In genomic region chr17:82338858-82339633, GRCh38 we compare ENCODE assay signal across 8 cellular contexts. TPM values are rescaled to one million over a fixed set of nuclear protein-coding genes. Genes with fewer than 3 reads are reported as not detected.
A peak's percentile ranks its signal among the peaks of the same experiment; 100 is the strongest.
DNase-seq lines count a peak whose midpoint lies in the region; ATAC-seq and TF ChIP-seq lines count a peak whose summit lies in the region.

No MANE protein-coding gene starts in this region.

- peaks cover 7% of the 10 kb centered on the region for H3K27me3 ChIP-seq in BLaER1
- no peaks in the 10 kb centered on the region for H3K27me3 ChIP-seq in MG63

- H3K4me3 ChIP-seq in BLaER1 (no peak overlapping the region), MG63 (peak overlapping the region; percentile 24)

- H3K4me3 Mint-ChIP-seq in nephron: peak overlapping the region in 2 of 3 experiments; percentile 34 to 63

- H3K27ac Mint-ChIP-seq in nephron: peak overlapping the region; percentile 61 to 84 (median 81)

- peaks cover 56% of the 10 kb centered on the region for H3K4me1 ChIP-seq in BLaER1

- H3K4me2 ChIP-seq in BLaER1: peak overlapping the region; percentile 97

- DNase-seq in MG63 (peak; percentile 76), dermis blood vessel endothelial cell (peak; percentile 73), GM10248 (ENCODE audit: extremely low spot score) (no peak), NCI-H187 treated with DMSO at 0.1 percent for 48 hours (lab: John Stamatoyannopoulos, UW) (no peak)

- peak overlapping the region; percentile 54; the same call in 1 of the 2 replicates for H3K27ac ChIP-seq in BLaER1

- peaks cover 34% of the 10 kb centered on the region for H3K27me3 Mint-ChIP-seq in nephron (ENCODE audit: low read depth)

- peaks cover 14% of the 10 kb centered on the region for H3K9me3 Mint-ChIP-seq in nephron

- H3K9me3 ChIP-seq in BLaER1 (peaks cover 11% of the 10 kb centered on the region), MG63 (no peaks in the 10 kb centered on the region)

- no peak overlapping the region; the same call in 1 of the 2 replicates for H3K9ac ChIP-seq in BLaER1

- peaks cover 38% of the 10 kb centered on the region for H3K4me1 Mint-ChIP-seq in nephron

- H4K20me1 ChIP-seq in BLaER1: peaks cover 8% of the 10 kb centered on the region; the same call in 1 of the 2 replicates

- peaks cover 3% of the 10 kb centered on the region for H3K36me3 Mint-ChIP-seq in nephron (ENCODE audit: low read depth)

- POLR2A ChIA-PET in GM10248 (lab: Yijun Ruan, JAX): no interaction called here

- H3K36me3 ChIP-seq in BLaER1: no peaks in the 10 kb centered on the region
- no peaks in the 10 kb centered on the region for H3K36me3 ChIP-seq in MG63

- no peak for ATAC-seq in GM18520 (IDR thresholded peaks at IDR 0.05; ENCODE audit: unreplicated experiment)
- ATAC-seq in HG03280 (IDR thresholded peaks at IDR 0.05; ENCODE audit: unreplicated experiment): no peak

- no peak for TF ChIP-seq CTCF in nephron (IDR thresholded peaks at IDR 0.05; ENCODE audit: unreplicated experiment in 3 of 3)
- no peak for TF ChIP-seq CTCF in GM10248 (IDR thresholded peaks at IDR 0.05; ENCODE audit: control extremely low read depth, extremely low read depth, low read depth, missing control alignments)

- CTCF ChIA-PET in GM10248 (lab: Yijun Ruan, JAX): interaction anchor here (1.7 to 3.8 kb wide), 2 partner anchors 11 to 13 kb away, joined by 5 to 16 read pairs; no protein-coding TSS in a partner anchor

RNA-seq across cellular contexts. Expression of gene SECTM1, which starts 5.5 kb away (rescaled TPM):
- total RNA-seq in MG63 (2014; rRNA removed; shearing (Covaris generic); ENCODE audit: low replicate concordance): 2.7 and 25.9 TPM in 2 replicates
- 3.6 and 7.5 TPM in 2 replicates for total RNA-seq in dermis blood vessel endothelial cell

RNA-seq across cellular contexts. Expression of gene TEX19, which starts 20.0 kb away (rescaled TPM):
- 2.3 TPM in 1 of 2 replicates, not detected in the other for total RNA-seq in MG63 (2014; rRNA removed; shearing (Covaris generic); ENCODE audit: low replicate concordance)
- 0.05 TPM in 1 of 2 replicates, not detected in the other for total RNA-seq in dermis blood vessel endothelial cell

RNA-seq across cellular contexts. Expression of gene CD7, which starts 21.6 kb away (rescaled TPM):
- not detected in 2 replicates for total RNA-seq in MG63 (2014; rRNA removed; shearing (Covaris generic); ENCODE audit: low replicate concordance)
- not detected in 2 replicates for total RNA-seq in dermis blood vessel endothelial cell

RNA-seq across cellular contexts. Expression of gene UTS2R, which starts 32.5 kb away (rescaled TPM):
- total RNA-seq in MG63 (2014; rRNA removed; shearing (Covaris generic); ENCODE audit: low replicate concordance): not detected in 2 replicates
- total RNA-seq in dermis blood vessel endothelial cell: not detected in 2 replicates

Comparison
In these comparisons a context has a peak if more than half of its experiments do, and no peak if none do; other contexts are left out.
1. DNase-seq: peak in MG63 (single experiment) and dermis blood vessel endothelial cell (single experiment); none in GM10248 (single experiment) and NCI-H187 treated with DMSO at 0.1 percent for 48 hours (single experiment).